In the genomic region with DNA sequence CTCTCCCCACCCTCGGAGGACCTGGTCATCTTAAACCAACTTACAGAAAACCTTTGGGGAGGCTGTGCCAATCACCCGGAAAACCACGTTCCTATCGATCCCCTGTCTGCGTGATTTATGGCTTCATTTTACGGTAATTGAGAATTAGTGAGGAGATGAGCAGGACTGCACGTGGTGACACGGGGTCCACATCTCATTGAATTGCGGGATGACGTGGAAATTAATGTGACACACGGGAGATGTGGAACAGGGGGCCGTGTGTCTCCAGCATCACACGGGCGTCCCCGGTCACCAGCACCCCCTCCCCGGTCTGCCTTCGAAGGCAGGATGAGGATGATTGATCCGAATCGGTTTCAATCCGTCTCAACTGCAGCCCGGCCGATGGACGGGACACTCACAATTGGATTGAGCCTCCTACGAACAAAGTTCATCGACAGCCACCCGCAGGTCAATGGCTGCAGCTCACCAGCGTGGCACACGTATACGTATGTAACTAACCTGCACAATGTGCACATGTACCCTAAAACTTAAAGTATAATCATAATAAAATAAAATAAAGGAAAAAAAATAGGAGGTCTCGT, we compare ENCODE assay signal across 17 cellular contexts.
DNase-seq lines count a peak whose midpoint lies in the region; ATAC-seq and TF ChIP-seq lines count a peak whose summit lies in the region.
"Had no signal": no experiment of that assay in that cellular context is flagged by ENCODE, and none has a peak within 500 bp of the region (broad histone marks: within the 10 kb centered on the region; RNA-seq: fewer than 3 reads in every experiment).

No MANE protein-coding gene starts in this region.

- no peak overlapping the region for H3K23ac ChIP-seq in H9 (ENCODE audit: insufficient read length, low read depth, low read length)

- CTCF ChIA-PET in WTC11 (lab: Charles Lee): no interaction called here

- H3K4me1 Mint-ChIP-seq in H9 (peaks cover 43 to 53% of the 10 kb centered on the region in 2 experiments), WTC11 (peaks cover 45% of the 10 kb centered on the region)

- H4K5ac ChIP-seq in H9 (ENCODE audit: insufficient read length, low read depth, low read length): peak overlapping the region; percentile 3

- H3K27me3 Mint-ChIP-seq in H9 (ENCODE audit: low read depth) (no peaks in the 10 kb centered on the region; the same call in 1 of the 2 replicates), WTC11 (ENCODE audit: low read depth) (peaks cover 3% of the 10 kb centered on the region)

- no peaks in the 10 kb centered on the region for H3K9me3 Mint-ChIP-seq in H9
- no peaks in the 10 kb centered on the region for H3K9me3 Mint-ChIP-seq in WTC11

- H3K18ac ChIP-seq in H9 (ENCODE audit: insufficient read length, low read depth, low read length): peak overlapping the region; percentile 76

- H3K79me1 ChIP-seq in H9 (ENCODE audit: insufficient read depth, low read depth, low read length, poor library complexity, severe bottlenecking): no peaks in the 10 kb centered on the region

- H3K27me3 ChIP-seq in H9 (ENCODE audit: insufficient read depth, low read length): no peaks in the 10 kb centered on the region

- intact Hi-C loops in posterior vena cava (cut with DNase I): no loop called here

- H3K56ac ChIP-seq in H9 (ENCODE audit: insufficient read length, low read depth, low read length): no peak overlapping the region

- H4K8ac ChIP-seq in H9 (replicated peaks; ENCODE audit: insufficient read length, low read depth, low read length): no peak overlapping the region

- no peak overlapping the region for H3K9ac ChIP-seq in H9 (ENCODE audit: extremely low read depth, insufficient read length, low read length)
- H3K9ac ChIP-seq: BLaER1 treated with 17β-estradiol and CSF1 and Interleukin-3, amounts not matched to agents 10 nM and 100 nM had no signal

- H2AFZ ChIP-seq in H9 (ENCODE audit: low read length): no peak overlapping the region

- peaks cover 5% of the 10 kb centered on the region; the same call in 1 of the 2 replicates for H3K4me1 ChIP-seq in H9 (ENCODE audit: insufficient read depth, low read length)
- H3K4me1 ChIP-seq: HAP-1 had no signal

- in situ Hi-C loops in GM13976 (cut with MboI; ENCODE audit: low sequenced_read_pairs, unreplicated experiment): no loop called here

- H3K36me3 Mint-ChIP-seq in H9 (ENCODE audit: insufficient read depth in 1 of 3, low read depth in 3 of 3): no peaks in the 10 kb centered on the region
- no peaks in the 10 kb centered on the region for H3K36me3 Mint-ChIP-seq in WTC11

- peak overlapping the region; percentile 64 for H3K4me2 ChIP-seq in H9 (ENCODE audit: insufficient read depth, insufficient read length, low read length)
- H3K4me2 ChIP-seq: BLaER1 treated with 17β-estradiol and CSF1 and Interleukin-3, amounts not matched to agents 10 nM and 100 nM had no signal

- POLR2A ChIA-PET in WTC11 (lab: Charles Lee): no interaction called here

- H3K4ac ChIP-seq in H9 (ENCODE audit: low read depth, low read length): no peak overlapping the region

- no peaks in the 10 kb centered on the region for H3K79me2 ChIP-seq in H9 (ENCODE audit: insufficient read depth, low read length)

- H3T11ph ChIP-seq in H9 (ENCODE audit: low read length): no peak overlapping the region

- H2BK120ac ChIP-seq in H9 (ENCODE audit: low read depth, low read length, poor library complexity, severe bottlenecking): no peak overlapping the region

- H3K9me3 ChIP-seq in H9 (ENCODE audit: control insufficient read depth, low read depth, low read length): no peaks in the 10 kb centered on the region
- H3K9me3 ChIP-seq: BLaER1 treated with 17β-estradiol and CSF1 and Interleukin-3, amounts not matched to agents 10 nM and 100 nM; HAP-1 had no signal

- TF ChIP-seq CTCF in H9 (conservative IDR thresholded peaks at IDR 0.05) (no peak), WTC11 (IDR thresholded peaks at IDR 0.05) (no peak), GM13976 (IDR thresholded peaks at IDR 0.05; ENCODE audit: borderline replicate concordance, control extremely low read depth, extremely low read depth, insufficient read depth, missing control alignments) (no peak)

- no peak overlapping the region for H2AK5ac ChIP-seq in H9 (ENCODE audit: insufficient read length, low read length)

- peak overlapping the region; percentile 89; the same call in 1 of the 2 replicates for H3K14ac ChIP-seq in H9 (ENCODE audit: insufficient read depth, low read length)

- no CpG with 5 or more reads among the region's 30 CpGs for WGBS in H9 (ENCODE audit: extremely low coverage, insufficient read length, low lambda C conversion rate)

- peak overlapping the region; percentile 29 for H2BK20ac ChIP-seq in H9 (ENCODE audit: low read depth, low read length, poor library complexity, severe bottlenecking)

- H2BK15ac ChIP-seq in H9 (ENCODE audit: low read depth, low read length): no peak overlapping the region

- DNase-seq in H9: no peak
- DNase-seq in WTC11 (ENCODE audit: low spot score): no peak
- peak; percentile 19 for DNase-seq in iPS-NIHi11 (ENCODE audit: low spot score)
- peak; percentile 38 for DNase-seq in posterior vena cava (ENCODE audit: low spot score)
- DNase-seq in iPS-NIHi7 (ENCODE audit: extremely low spot score): no peak
- no peak for DNase-seq in GM13976 (ENCODE audit: low spot score)
- no peak for DNase-seq in medulla oblongata (ENCODE audit: extremely low spot score)
- DNase-seq: NCI-H1694 treated with DMSO at 0.1 percent for 48 hours; NCI-H510A; NCI-H748 treated with DMSO at 0.1 percent for 48 hours; NK-92 treated with Interleukin-12 subunit alpha and Interleukin-12 subunit beta, amount 100 ng/mL, for 24 hours; OCI-M1; SHP77 had no signal

- ATAC-seq in WTC11: peak; percentile 4; the same call in 1 of the 2 replicates
- ATAC-seq: K562 had no signal

- no peak overlapping the region for H2BK12ac ChIP-seq in H9 (ENCODE audit: insufficient read length, low read depth, low read length)

- H2BK5ac ChIP-seq in H9 (ENCODE audit: insufficient read length, low read length): no peak overlapping the region

- no peaks in the 10 kb centered on the region for H4K20me1 ChIP-seq in H9 (ENCODE audit: control insufficient read depth, insufficient read depth, insufficient read length)
- H4K20me1 ChIP-seq: BLaER1 treated with 17β-estradiol and CSF1 and Interleukin-3, amounts not matched to agents 10 nM and 100 nM had no signal

- no peak overlapping the region for H4K91ac ChIP-seq in H9 (ENCODE audit: insufficient read length, low read depth, low read length)

- peak overlapping the region; percentile 89 for H3K27ac ChIP-seq in H9 (ENCODE audit: insufficient read length, low read depth, low read length)
- H3K27ac ChIP-seq: BLaER1 treated with 17β-estradiol and CSF1 and Interleukin-3, amounts not matched to agents 10 nM and 100 nM; SK-N-MC had no signal

- no peaks in the 10 kb centered on the region for H3K23me2 ChIP-seq in H9 (ENCODE audit: insufficient read length, low read depth, low read length, poor library complexity, severe bottlenecking)

- H3K27ac Mint-ChIP-seq in H9: peak overlapping the region; percentile 45 to 95 (median 87)
- H3K27ac Mint-ChIP-seq in WTC11: peak overlapping the region; percentile 98

- H3K4me3 Mint-ChIP-seq in H9 (peak overlapping the region; percentile 16 to 45; a peak in 3 of 5 replicates), WTC11 (peak overlapping the region; percentile 55)

TF ChIP-seq in WTC11, 78 proteins besides CTCF, POLR2A, EP300 and RAD21:
- TF ChIP-seq FOXJ3 (CRISPR knock-in tag; IDR thresholded peaks at IDR 0.05; ENCODE audit: borderline replicate concordance): no peak
- TF ChIP-seq, protein P1, sequence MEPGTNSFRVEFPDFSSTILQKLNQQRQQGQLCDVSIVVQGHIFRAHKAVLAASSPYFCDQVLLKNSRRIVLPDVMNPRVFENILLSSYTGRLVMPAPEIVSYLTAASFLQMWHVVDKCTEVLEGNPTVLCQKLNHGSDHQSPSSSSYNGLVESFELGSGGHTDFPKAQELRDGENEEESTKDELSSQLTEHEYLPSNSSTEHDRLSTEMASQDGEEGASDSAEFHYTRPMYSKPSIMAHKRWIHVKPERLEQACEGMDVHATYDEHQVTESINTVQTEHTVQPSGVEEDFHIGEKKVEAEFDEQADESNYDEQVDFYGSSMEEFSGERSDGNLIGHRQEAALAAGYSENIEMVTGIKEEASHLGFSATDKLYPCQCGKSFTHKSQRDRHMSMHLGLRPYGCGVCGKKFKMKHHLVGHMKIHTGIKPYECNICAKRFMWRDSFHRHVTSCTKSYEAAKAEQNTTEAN (CRISPR knock-in tag; IDR thresholded peaks at IDR 0.05): 0 out of 2 replicates have a peak, but pooled peaks have one; percentile 17
TF ChIP-seq in WTC11: peak in this region for 1.

Comparison
In these comparisons a context has a peak if more than half of its experiments do, and no peak if none do; other contexts are left out.
1. DNase-seq: peak in iPS-NIHi11 (single experiment) and posterior vena cava (single experiment); none in H9 (single experiment), WTC11 (single experiment), iPS-NIHi7 (single experiment), GM13976 (single experiment) and medulla oblongata (single experiment).